In genomic region chr11:133991101-133991500, GRCh38 we compare ENCODE assay signal across 23 cellular contexts. TPM values are rescaled to one million over a fixed set of nuclear protein-coding genes. Genes with fewer than 3 reads are reported as not detected.
DNase-seq lines count a peak whose midpoint lies in the region; ATAC-seq and TF ChIP-seq lines count a peak whose summit lies in the region.
"Had no signal": no experiment of that assay in that cellular context is flagged by ENCODE, and none has a peak within 500 bp of the region (broad histone marks: within the 10 kb centered on the region; RNA-seq: fewer than 3 reads in every experiment).

No MANE protein-coding gene starts in this region.

- H3K4me3 Mint-ChIP-seq in activated CD8-positive, alpha-beta memory T cell treated with anti-CD3 and anti-CD28 coated beads, Interleukin-2, amount 10 ng/mL, durations not matched to agents 7 days and 5 days: no peak overlapping the region
- no peak overlapping the region for H3K4me3 Mint-ChIP-seq in activated CD8-positive, alpha-beta T cell treated with anti-CD3 and anti-CD28 coated beads for 36 hours
- H3K4me3 Mint-ChIP-seq: CD4-positive, alpha-beta T cell had no signal

- POLR2A ChIA-PET in activated CD8-positive, alpha-beta T cell treated with anti-CD3 and anti-CD28 coated beads for 36 hours (lab: Charles Lee): no interaction called here

- H3K4me1 Mint-ChIP-seq in activated CD8-positive, alpha-beta memory T cell treated with anti-CD3 and anti-CD28 coated beads, Interleukin-2, amount 10 ng/mL, durations not matched to agents 7 days and 5 days: peaks cover 11% of the 10 kb centered on the region
- peaks cover 15% of the 10 kb centered on the region for H3K4me1 Mint-ChIP-seq in activated CD8-positive, alpha-beta T cell treated with anti-CD3 and anti-CD28 coated beads for 36 hours (ENCODE audit: low read depth)

- no peak overlapping the region for H3K27ac Mint-ChIP-seq in activated CD8-positive, alpha-beta memory T cell treated with anti-CD3 and anti-CD28 coated beads, Interleukin-2, amount 10 ng/mL, durations not matched to agents 7 days and 5 days
- H3K27ac Mint-ChIP-seq in activated CD8-positive, alpha-beta T cell treated with anti-CD3 and anti-CD28 coated beads for 36 hours: peak overlapping the region; percentile 43
- H3K27ac Mint-ChIP-seq: CD4-positive, alpha-beta T cell had no signal

- H3K79me2 ChIP-seq in DND-41 (ENCODE audit: insufficient read depth, low read length): no peaks in the 10 kb centered on the region

- peaks cover 7% of the 10 kb centered on the region for H3K27me3 Mint-ChIP-seq in activated CD8-positive, alpha-beta memory T cell treated with anti-CD3 and anti-CD28 coated beads, Interleukin-2, amount 10 ng/mL, durations not matched to agents 7 days and 5 days
- H3K27me3 Mint-ChIP-seq in activated CD8-positive, alpha-beta T cell treated with anti-CD3 and anti-CD28 coated beads for 36 hours: no peaks in the 10 kb centered on the region
- H3K27me3 Mint-ChIP-seq: CD4-positive, alpha-beta T cell had no signal

- peak; percentile 43 for DNase-seq in activated CD8-positive, alpha-beta memory T cell treated with anti-CD3 and anti-CD28 coated beads, Interleukin-2, amount 10 ng/mL, durations not matched to agents 7 days and 5 days
- no peak for DNase-seq in activated CD8-positive, alpha-beta memory T cell treated with anti-CD3 and anti-CD28 coated beads for 24 hours
- DNase-seq in DND-41 (peak; percentile 85), mucosa of gallbladder (ENCODE audit: low spot score) (no peak)
- peak; percentile 60 for DNase-seq in activated CD8-positive, alpha-beta T cell treated with anti-CD3 and anti-CD28 coated beads for 36 hours
- peak; percentile 13 for DNase-seq in stimulated activated naive CD8-positive, alpha-beta T cell treated with anti-CD3 and anti-CD28 coated beads, Interleukin-15, Interleukin-2, amounts not matched to agents 100 U/mL and 50 U/mL, for 24 hours
- DNase-seq in activated CD4-positive, alpha-beta T cell treated with anti-CD3 and anti-CD28 coated beads, Interleukin-2, amount 50 U/mL, for 4 hours: no peak
- DNase-seq: 8988T; Caco-2; CD4-positive, alpha-beta T cell; GF-D8; KBM-7; MG63; NCI-H2029; NCI-H446; NCI-H524 treated with DMSO at 0.1 percent for 48 hours; NCI-H774; PC-9; SJCRH30 had no signal

- H4K20me1 ChIP-seq in DND-41 (ENCODE audit: insufficient read depth, low read length): no peaks in the 10 kb centered on the region

- no peak for TF ChIP-seq CTCF in DND-41 (IDR thresholded peaks at IDR 0.05; ENCODE audit: borderline replicate concordance, extremely low read depth, low read length, poor library complexity, severe bottlenecking)
- TF ChIP-seq CTCF in activated CD8-positive, alpha-beta T cell treated with anti-CD3 and anti-CD28 coated beads for 36 hours (IDR thresholded peaks at IDR 0.05): no peak

- no peaks in the 10 kb centered on the region for H3K36me3 Mint-ChIP-seq in activated CD8-positive, alpha-beta memory T cell treated with anti-CD3 and anti-CD28 coated beads, Interleukin-2, amount 10 ng/mL, durations not matched to agents 7 days and 5 days
- H3K36me3 Mint-ChIP-seq in activated CD8-positive, alpha-beta T cell treated with anti-CD3 and anti-CD28 coated beads for 36 hours (ENCODE audit: low read depth): no peaks in the 10 kb centered on the region

- no peak overlapping the region for H3K4me3 ChIP-seq in DND-41 (ENCODE audit: low read depth in 1 of 2, low read length in 2 of 2)
- H3K4me3 ChIP-seq: MG63, PC-9, SJCRH30 had no signal

- H3K4me1 ChIP-seq in DND-41 (ENCODE audit: insufficient read depth, low read length): peaks cover 16% of the 10 kb centered on the region
- H3K4me1 ChIP-seq: Caco-2, SJCRH30 had no signal

- no peaks in the 10 kb centered on the region for H3K9me3 ChIP-seq in DND-41 (ENCODE audit: insufficient read depth, low read length, severe bottlenecking)
- H3K9me3 ChIP-seq: MG63, SJCRH30 had no signal

- ATAC-seq in activated CD8-positive, alpha-beta memory T cell treated with anti-CD3 and anti-CD28 coated beads, Interleukin-2, amount 10 ng/mL, durations not matched to agents 7 days and 5 days: peak; percentile 45
- ATAC-seq in DND-41 (ENCODE audit: insufficient read depth, low read depth) (peak; percentile 97), HG02852 (IDR thresholded peaks at IDR 0.05; ENCODE audit: unreplicated experiment) (no peak)
- peak; percentile 77 for ATAC-seq in activated CD8-positive, alpha-beta T cell treated with anti-CD3 and anti-CD28 coated beads for 36 hours
- ATAC-seq in stimulated activated naive CD8-positive, alpha-beta T cell treated with anti-CD3 and anti-CD28 coated beads, Interleukin-15, Interleukin-2, amounts not matched to agents 100 U/mL and 50 U/mL, for 24 hours: peak; percentile 29
- ATAC-seq: HCT116, Right ventricle myocardium inferior, SK-N-SH treated with all-trans-retinoic acid at 6 μM for 48 hours had no signal

- CTCF ChIA-PET in activated CD8-positive, alpha-beta memory T cell treated with anti-CD3 and anti-CD28 coated beads, Interleukin-2, amount 10 ng/mL, durations not matched to agents 7 days and 5 days (lab: Charles Lee): no interaction called here
- CTCF ChIA-PET in activated CD8-positive, alpha-beta T cell treated with anti-CD3 and anti-CD28 coated beads for 36 hours (lab: Charles Lee): no interaction called here

- no peaks in the 10 kb centered on the region for H3K36me3 ChIP-seq in DND-41 (ENCODE audit: insufficient read depth, low read length)
- H3K36me3 ChIP-seq: MG63, SJCRH30 had no signal

- no peak overlapping the region for H3K9ac ChIP-seq in DND-41 (ENCODE audit: low read depth, low read length)

- no peak overlapping the region for H2AFZ ChIP-seq in DND-41 (ENCODE audit: low read depth, low read length)
- H2AFZ ChIP-seq: PC-9 had no signal

- intact Hi-C loops in activated CD8-positive, alpha-beta T cell treated with anti-CD3 and anti-CD28 coated beads for 36 hours (cut with micrococcal nuclease): no loop called here

- H3K4me2 ChIP-seq in DND-41 (ENCODE audit: insufficient read depth, low read length): no peak overlapping the region
- H3K4me2 ChIP-seq: PC-9 had no signal

- H3K9me3 Mint-ChIP-seq in activated CD8-positive, alpha-beta memory T cell treated with anti-CD3 and anti-CD28 coated beads, Interleukin-2, amount 10 ng/mL, durations not matched to agents 7 days and 5 days (ENCODE audit: low read depth): no peaks in the 10 kb centered on the region
- H3K9me3 Mint-ChIP-seq in activated CD8-positive, alpha-beta T cell treated with anti-CD3 and anti-CD28 coated beads for 36 hours: no peaks in the 10 kb centered on the region
- H3K9me3 Mint-ChIP-seq: CD4-positive, alpha-beta T cell had no signal

- H3K27me3 ChIP-seq in DND-41 (ENCODE audit: insufficient read depth, low read length, poor library complexity): peaks cover 2% of the 10 kb centered on the region
- H3K27me3 ChIP-seq: MG63 had no signal

- H3K27ac ChIP-seq in DND-41 (ENCODE audit: low read length): peak overlapping the region; percentile 39; the same call in 1 of the 2 replicates
- H3K27ac ChIP-seq: PC-9, SJCRH30 had no signal

RNA-seq across cellular contexts. Expression of gene IGSF9B, which starts 34.3 kb away (rescaled TPM):
- 10 to 100 TPM; 19.6 to 34.5 TPM for total RNA-seq in activated CD8-positive, alpha-beta memory T cell treated with anti-CD3 and anti-CD28 coated beads, Interleukin-2, amount 10 ng/mL, durations not matched to agents 7 days and 5 days
- total RNA-seq in activated CD8-positive, alpha-beta T cell treated with anti-CD3 and anti-CD28 coated beads for 36 hours: 100 to 1,000 TPM; 124 to 136 TPM
- 30.3 TPM for total RNA-seq in mucosa of gallbladder
- total RNA-seq: PC-9, SJCRH30 had no signal

Comparison
In these comparisons a context has a peak if more than half of its experiments do, and no peak if none do; other contexts are left out.
1. DNase-seq: peak in activated CD8-positive, alpha-beta memory T cell treated with anti-CD3 and anti-CD28 coated beads, Interleukin-2, amount 10 ng/mL, durations not matched to agents 7 days and 5 days (single experiment), DND-41 (single experiment), activated CD8-positive, alpha-beta T cell treated with anti-CD3 and anti-CD28 coated beads for 36 hours (single experiment) and stimulated activated naive CD8-positive, alpha-beta T cell treated with anti-CD3 and anti-CD28 coated beads, Interleukin-15, Interleukin-2, amounts not matched to agents 100 U/mL and 50 U/mL, for 24 hours (single experiment); none in activated CD8-positive, alpha-beta memory T cell treated with anti-CD3 and anti-CD28 coated beads for 24 hours (single experiment), mucosa of gallbladder (single experiment) and activated CD4-positive, alpha-beta T cell treated with anti-CD3 and anti-CD28 coated beads, Interleukin-2, amount 50 U/mL, for 4 hours (0 of 2).